In genomic region chr9:130321082-130321481, GRCh38 we compare ENCODE assay signal across 13 cellular contexts. TPM values are rescaled to one million over a fixed set of nuclear protein-coding genes. Genes with fewer than 3 reads are reported as not detected.
"Had no signal": no experiment of that assay in that cellular context is flagged by ENCODE, and none has a peak within 500 bp of the region (broad histone marks: within the 10 kb centered on the region; RNA-seq: fewer than 3 reads in every experiment).

No MANE protein-coding gene starts in this region.

- ATAC-seq: naive thymus-derived CD8-positive, alpha-beta T cell; stimulated activated naive CD8-positive, alpha-beta T cell treated with anti-CD3 and anti-CD28 coated beads, Interleukin-15, Interleukin-2, amounts not matched to agents 100 U/mL and 50 U/mL, for 24 hours had no signal

- H3K4me3 ChIP-seq: lower lobe of right lung, tibial nerve had no signal

- H3K36me3 ChIP-seq: lower lobe of right lung, tibial nerve had no signal

- H3K9me3 ChIP-seq: lower lobe of right lung, tibial nerve had no signal

- DNase-seq: activated CD4-positive, alpha-beta T cell treated with anti-CD3 and anti-CD28 coated beads, Interleukin-2, amount 50 U/mL, for 48 hours; activated T-cell treated with anti-CD3 and anti-CD28 coated beads for 4 hours; amniotic stem cell; effector CD8-positive, alpha-beta T cell; foreskin fibroblast; hypothalamus; islet precursor cell; lower lobe of right lung; naive thymus-derived CD8-positive, alpha-beta T cell; stimulated activated naive CD8-positive, alpha-beta T cell treated with anti-CD3 and anti-CD28 coated beads, Interleukin-15, Interleukin-2, amounts not matched to agents 100 U/mL and 50 U/mL, for 24 hours; T1000 had no signal

RNA-seq across cellular contexts. Expression of gene HMCN2, which starts 55.5 kb away (rescaled TPM):
- total RNA-seq: naive thymus-derived CD8-positive, alpha-beta T cell; T-helper 1 cell treated with Interleukin-12 subunit alpha and Interleukin-12 subunit beta and Interleukin-4 antibody, amounts not matched to agents 30 ng/mL and 1 ng/mL, for 36 hours had no signal
- polyA plus RNA-seq: naive thymus-derived CD8-positive, alpha-beta T cell had no signal
